8 cellular contexts compared by ENCODE assay signal in genomic region chr1:11736746-11737639, GRCh38. TPM values are rescaled to one million over a fixed set of nuclear protein-coding genes. Genes with fewer than 3 reads are reported as not detected.
DNase-seq lines count a peak whose midpoint lies in the region; ATAC-seq and TF ChIP-seq lines count a peak whose summit lies in the region.

No MANE protein-coding gene starts in this region.

- no peaks in the 10 kb centered on the region for H3K27me3 ChIP-seq in MG63
- H3K27me3 ChIP-seq in lower lobe of right lung (ENCODE audit: low read depth) = no peaks in the 10 kb centered on the region

- peak; percentile 65 to 72 for ATAC-seq in lower lobe of right lung

- TF ChIP-seq CTCF in VCaP (conservative IDR thresholded peaks at IDR 0.05) = no peak
- no peak for TF ChIP-seq CTCF in lower lobe of right lung (IDR thresholded peaks at IDR 0.05)

- H3K4me1 ChIP-seq in lower lobe of right lung = peaks cover 70% of the 10 kb centered on the region

- H3K27ac ChIP-seq in VCaP (peak overlapping the region; percentile 98), lower lobe of right lung (peak overlapping the region; percentile 91)

- intact Hi-C loops in lower lobe of right lung (cut with DNase I) = no loop called here
- intact Hi-C loops in posterior cingulate gyrus (cut with DNase I) = no loop called here

- DNase-seq in SHP77 (lab: John Stamatoyannopoulos, UW) (peak; percentile 13 to 39), SHP77 treated with DMSO at 0.1 percent for 48 hours (lab: John Stamatoyannopoulos, UW) (no peak), MG63 (peak; percentile 68), ecto neural progenitor cell (ENCODE audit: low spot score) (peak; percentile 42), lower lobe of right lung (peak; percentile 75), posterior cingulate gyrus (no peak)
- DNase-seq in stimulated activated naive CD4-positive, alpha-beta T cell treated with Interleukin-2 at 50 U/mL for 16 hours (lab: John Stamatoyannopoulos, UW) = peak; percentile 35

- H3K4me3 ChIP-seq in MG63 (peak overlapping the region; percentile 82), lower lobe of right lung (peak overlapping the region; percentile 90)

- no peaks in the 10 kb centered on the region for H3K9me3 ChIP-seq in MG63
- no peaks in the 10 kb centered on the region for H3K9me3 ChIP-seq in lower lobe of right lung

- H3K36me3 ChIP-seq in MG63 (no peaks in the 10 kb centered on the region), lower lobe of right lung (no peaks in the 10 kb centered on the region)

RNA-seq across cellular contexts. Expression of gene AGTRAP, which starts 1.1 kb away (rescaled TPM):
- total RNA-seq in MG63 (2014; rRNA removed; shearing (Covaris generic); ENCODE audit: low replicate concordance) = 43.5 and 53.7 TPM in 2 replicates
- total RNA-seq in lower lobe of right lung = 64.5 TPM

RNA-seq across cellular contexts. Expression of gene C1orf167, which starts 25.0 kb away (rescaled TPM):
- not detected in 2 replicates for total RNA-seq in MG63 (2014; rRNA removed; shearing (Covaris generic); ENCODE audit: low replicate concordance)
- total RNA-seq in lower lobe of right lung = 2.2 TPM

RNA-seq across cellular contexts. Expression of gene DRAXIN, which starts 45.5 kb away (rescaled TPM):
- 0.36 TPM in 1 of 2 replicates, not detected in the other for total RNA-seq in MG63 (2014; rRNA removed; shearing (Covaris generic); ENCODE audit: low replicate concordance)
- 0.24 TPM for total RNA-seq in lower lobe of right lung

RNA-seq across cellular contexts. Expression of gene MAD2L2, which starts 56.0 kb away (rescaled TPM):
- 60.2 and 71.1 TPM in 2 replicates for total RNA-seq in MG63 (2014; rRNA removed; shearing (Covaris generic); ENCODE audit: low replicate concordance)
- total RNA-seq in lower lobe of right lung = 20.8 TPM

Comparison
In these comparisons a context has a peak if more than half of its experiments do, and no peak if none do; other contexts are left out.
1. DNase-seq: peak in SHP77 (2 of 2), MG63 (single experiment), ecto neural progenitor cell (single experiment), lower lobe of right lung (single experiment) and stimulated activated naive CD4-positive, alpha-beta T cell treated with Interleukin-2 at 50 U/mL for 16 hours (single experiment); none in SHP77 treated with DMSO at 0.1 percent for 48 hours (single experiment) and posterior cingulate gyrus (0 of 10).